ENCODE assay signal across 1 cellular context in the genomic region with DNA sequence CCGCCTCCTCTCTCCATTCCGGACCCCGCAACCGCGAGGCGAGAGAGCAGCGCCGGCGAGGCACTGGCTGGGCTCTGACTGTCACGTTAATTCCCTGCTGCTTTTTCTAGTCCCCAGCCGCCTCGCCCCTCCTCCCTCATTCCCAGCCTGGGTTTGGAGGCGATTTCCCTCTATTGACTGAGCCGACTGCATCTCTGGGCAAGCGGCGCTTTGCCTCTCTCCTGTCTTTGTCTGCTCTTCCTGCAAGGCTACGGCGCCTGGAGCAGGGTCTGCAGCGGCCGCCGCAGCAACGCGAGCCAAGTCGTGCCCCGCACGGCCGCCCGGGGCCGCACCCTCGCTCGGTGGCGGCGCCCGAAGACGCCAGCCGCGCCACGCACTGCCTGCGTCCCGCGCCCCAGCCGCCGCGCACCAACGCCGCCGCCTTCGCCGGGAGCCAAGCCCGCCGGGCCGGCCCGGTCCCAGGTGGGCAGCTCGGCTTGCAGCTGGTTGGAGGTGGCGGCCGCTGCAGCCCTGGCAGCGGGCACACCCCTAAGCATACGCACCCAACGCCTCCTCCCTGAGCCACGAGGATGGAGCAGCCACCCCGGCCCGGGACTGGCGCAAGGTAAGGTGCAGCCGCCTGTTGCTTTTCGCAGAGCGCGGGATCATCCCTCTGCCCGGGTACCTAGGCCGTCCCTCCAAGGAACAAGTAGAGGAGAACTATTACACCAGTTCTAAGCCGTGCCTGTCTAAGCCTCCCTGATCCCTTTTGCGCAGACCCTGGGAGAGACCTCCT.
TF ChIP-seq lines count a peak whose summit lies in the region.

A gene with protein sequence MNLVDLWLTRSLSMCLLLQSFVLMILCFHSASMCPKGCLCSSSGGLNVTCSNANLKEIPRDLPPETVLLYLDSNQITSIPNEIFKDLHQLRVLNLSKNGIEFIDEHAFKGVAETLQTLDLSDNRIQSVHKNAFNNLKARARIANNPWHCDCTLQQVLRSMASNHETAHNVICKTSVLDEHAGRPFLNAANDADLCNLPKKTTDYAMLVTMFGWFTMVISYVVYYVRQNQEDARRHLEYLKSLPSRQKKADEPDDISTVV (plus strand): TSS at position 139 of the 775 bp plus-strand sequence. CDS start 86,901 bp downstream, outside the sequence.

TF ChIP-seq in H1, 55 proteins besides CTCF, POLR2A, EP300 and RAD21 (continued from another document and continues in another):
- TF ChIP-seq, protein P1, sequence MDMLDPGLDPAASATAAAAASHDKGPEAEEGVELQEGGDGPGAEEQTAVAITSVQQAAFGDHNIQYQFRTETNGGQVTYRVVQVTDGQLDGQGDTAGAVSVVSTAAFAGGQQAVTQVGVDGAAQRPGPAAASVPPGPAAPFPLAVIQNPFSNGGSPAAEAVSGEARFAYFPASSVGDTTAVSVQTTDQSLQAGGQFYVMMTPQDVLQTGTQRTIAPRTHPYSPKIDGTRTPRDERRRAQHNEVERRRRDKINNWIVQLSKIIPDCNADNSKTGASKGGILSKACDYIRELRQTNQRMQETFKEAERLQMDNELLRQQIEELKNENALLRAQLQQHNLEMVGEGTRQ (IDR thresholded peaks at IDR 0.05; ENCODE audit: low read length) = no peak
- no peak for TF ChIP-seq SP4 (IDR thresholded peaks at IDR 0.05; ENCODE audit: low read length)
- TF ChIP-seq SIRT6 (IDR thresholded peaks at IDR 0.05; ENCODE audit: low read length) = no peak
- peak; percentile 67 for TF ChIP-seq EZH2 (IDR thresholded peaks at IDR 0.05; ENCODE audit: low read depth, low read length, severe bottlenecking)
- TF ChIP-seq RXRA (IDR thresholded peaks at IDR 0.05; ENCODE audit: insufficient read depth, low read depth, low read length) = no peak
- TF ChIP-seq NANOG (IDR thresholded peaks at IDR 0.05; ENCODE audit: insufficient read depth, low read depth, low read length, poor library complexity, severe bottlenecking) = no peak
- TF ChIP-seq MAFK (IDR thresholded peaks at IDR 0.05; ENCODE audit: low read depth, low read length) = no peak
- TF ChIP-seq RFX5 (IDR thresholded peaks at IDR 0.05; ENCODE audit: borderline replicate concordance, low read depth, low read length) = no peak
- TF ChIP-seq TEAD4 (IDR thresholded peaks at IDR 0.05; ENCODE audit: low read depth, low read length) = no peak
- TF ChIP-seq, protein P2, sequence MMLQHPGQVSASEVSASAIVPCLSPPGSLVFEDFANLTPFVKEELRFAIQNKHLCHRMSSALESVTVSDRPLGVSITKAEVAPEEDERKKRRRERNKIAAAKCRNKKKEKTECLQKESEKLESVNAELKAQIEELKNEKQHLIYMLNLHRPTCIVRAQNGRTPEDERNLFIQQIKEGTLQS (IDR thresholded peaks at IDR 0.05; ENCODE audit: insufficient read depth, low read depth, low read length) = no peak
- no peak for TF ChIP-seq JUN (IDR thresholded peaks at IDR 0.05; ENCODE audit: low read depth, low read length)
- no peak for TF ChIP-seq KDM1A (IDR thresholded peaks at IDR 0.05; ENCODE audit: borderline replicate concordance, low read length)
- TF ChIP-seq, protein P3, sequence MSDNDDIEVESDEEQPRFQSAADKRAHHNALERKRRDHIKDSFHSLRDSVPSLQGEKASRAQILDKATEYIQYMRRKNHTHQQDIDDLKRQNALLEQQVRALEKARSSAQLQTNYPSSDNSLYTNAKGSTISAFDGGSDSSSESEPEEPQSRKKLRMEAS (IDR thresholded peaks at IDR 0.05) = peak; percentile 74
- no peak for TF ChIP-seq CEBPB (IDR thresholded peaks at IDR 0.05; ENCODE audit: low read depth, low read length)
- TF ChIP-seq BACH1 (IDR thresholded peaks at IDR 0.05; ENCODE audit: low read length) = no peak
- no peak for TF ChIP-seq YY1 (IDR thresholded peaks at IDR 0.05; ENCODE audit: low read depth, low read length)
- no peak for TF ChIP-seq KDM5A (IDR thresholded peaks at IDR 0.05; ENCODE audit: low read length)
- TF ChIP-seq HDAC2 (IDR thresholded peaks at IDR 0.05; ENCODE audit: borderline replicate concordance in 1 of 2, low read depth in 2 of 2, low read length in 2 of 2) = 0 out of 4 replicates have a peak, but pooled peaks of 1 of the 2 experiments have one; percentile 7
- no peak; the same call in 1 of the 2 replicates for TF ChIP-seq CREB1 (IDR thresholded peaks at IDR 0.05)
- TF ChIP-seq SUZ12 (IDR thresholded peaks at IDR 0.05; ENCODE audit: low read length) = peak; percentile 76
- TF ChIP-seq ATF2 (IDR thresholded peaks at IDR 0.05; ENCODE audit: low read length) = no peak
- TF ChIP-seq SIX5 (IDR thresholded peaks at IDR 0.05; ENCODE audit: low read depth, low read length) = no peak
- no peak for TF ChIP-seq CTBP2 (IDR thresholded peaks at IDR 0.05; ENCODE audit: borderline replicate concordance, insufficient read depth, insufficient read length, low read length)
- peak in 1 of 2 experiments; percentile 70; a peak in 1 of 4 replicates for TF ChIP-seq SIN3A (conservative IDR thresholded peaks at IDR 0.05 in 1 of 2, IDR thresholded peaks at IDR 0.05 in 1 of 2; ENCODE audit: low read depth in 1 of 2, low read length in 2 of 2)
- no peak for TF ChIP-seq NRF1 (IDR thresholded peaks at IDR 0.05; ENCODE audit: low read depth, low read length)
- no peak for TF ChIP-seq RNF2 (IDR thresholded peaks at IDR 0.05; ENCODE audit: borderline replicate concordance, low read depth, low read length, missing control alignments, poor library complexity, severe bottlenecking)
- TF ChIP-seq TAF1 (IDR thresholded peaks at IDR 0.05; ENCODE audit: low read depth, low read length) = peak; percentile 60
- no peak for TF ChIP-seq GABPA (IDR thresholded peaks at IDR 0.05; ENCODE audit: borderline replicate concordance, insufficient read depth, low read length)
- no peak for TF ChIP-seq SP1 (IDR thresholded peaks at IDR 0.05; ENCODE audit: low read depth, low read length)
- peak; percentile 85 for TF ChIP-seq RBBP5 (IDR thresholded peaks at IDR 0.05; ENCODE audit: borderline replicate concordance, low read depth, low read length)
- TF ChIP-seq ASH2L (IDR thresholded peaks at IDR 0.05; ENCODE audit: low read length) = peak; percentile 18
- no peak for TF ChIP-seq BCL11A (IDR thresholded peaks at IDR 0.05; ENCODE audit: low read depth in 2 of 2, low read length in 2 of 2)
- no peak for TF ChIP-seq CHD1 (IDR thresholded peaks at IDR 0.05; ENCODE audit: low read depth, low read length)
- TF ChIP-seq, protein P4, sequence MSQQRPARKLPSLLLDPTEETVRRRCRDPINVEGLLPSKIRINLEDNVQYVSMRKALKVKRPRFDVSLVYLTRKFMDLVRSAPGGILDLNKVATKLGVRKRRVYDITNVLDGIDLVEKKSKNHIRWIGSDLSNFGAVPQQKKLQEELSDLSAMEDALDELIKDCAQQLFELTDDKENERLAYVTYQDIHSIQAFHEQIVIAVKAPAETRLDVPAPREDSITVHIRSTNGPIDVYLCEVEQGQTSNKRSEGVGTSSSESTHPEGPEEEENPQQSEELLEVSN (IDR thresholded peaks at IDR 0.05) = peak; percentile 67; the same call in 1 of the 2 replicates
- no peak for TF ChIP-seq BRCA1 (IDR thresholded peaks at IDR 0.05; ENCODE audit: low read depth, low read length)
- TF ChIP-seq FOSL1 (IDR thresholded peaks at IDR 0.05; ENCODE audit: insufficient read depth, low read depth, low read length) = no peak
- no peak for TF ChIP-seq POLR2AphosphoS5 (IDR thresholded peaks at IDR 0.05; ENCODE audit: low read depth, low read length)
- no peak for TF ChIP-seq PHF8 (conservative IDR thresholded peaks at IDR 0.05; ENCODE audit: low read depth, low read length)
- TF ChIP-seq CBX5 (IDR thresholded peaks at IDR 0.05; ENCODE audit: low read depth, low read length) = no peak
- TF ChIP-seq, protein P5, sequence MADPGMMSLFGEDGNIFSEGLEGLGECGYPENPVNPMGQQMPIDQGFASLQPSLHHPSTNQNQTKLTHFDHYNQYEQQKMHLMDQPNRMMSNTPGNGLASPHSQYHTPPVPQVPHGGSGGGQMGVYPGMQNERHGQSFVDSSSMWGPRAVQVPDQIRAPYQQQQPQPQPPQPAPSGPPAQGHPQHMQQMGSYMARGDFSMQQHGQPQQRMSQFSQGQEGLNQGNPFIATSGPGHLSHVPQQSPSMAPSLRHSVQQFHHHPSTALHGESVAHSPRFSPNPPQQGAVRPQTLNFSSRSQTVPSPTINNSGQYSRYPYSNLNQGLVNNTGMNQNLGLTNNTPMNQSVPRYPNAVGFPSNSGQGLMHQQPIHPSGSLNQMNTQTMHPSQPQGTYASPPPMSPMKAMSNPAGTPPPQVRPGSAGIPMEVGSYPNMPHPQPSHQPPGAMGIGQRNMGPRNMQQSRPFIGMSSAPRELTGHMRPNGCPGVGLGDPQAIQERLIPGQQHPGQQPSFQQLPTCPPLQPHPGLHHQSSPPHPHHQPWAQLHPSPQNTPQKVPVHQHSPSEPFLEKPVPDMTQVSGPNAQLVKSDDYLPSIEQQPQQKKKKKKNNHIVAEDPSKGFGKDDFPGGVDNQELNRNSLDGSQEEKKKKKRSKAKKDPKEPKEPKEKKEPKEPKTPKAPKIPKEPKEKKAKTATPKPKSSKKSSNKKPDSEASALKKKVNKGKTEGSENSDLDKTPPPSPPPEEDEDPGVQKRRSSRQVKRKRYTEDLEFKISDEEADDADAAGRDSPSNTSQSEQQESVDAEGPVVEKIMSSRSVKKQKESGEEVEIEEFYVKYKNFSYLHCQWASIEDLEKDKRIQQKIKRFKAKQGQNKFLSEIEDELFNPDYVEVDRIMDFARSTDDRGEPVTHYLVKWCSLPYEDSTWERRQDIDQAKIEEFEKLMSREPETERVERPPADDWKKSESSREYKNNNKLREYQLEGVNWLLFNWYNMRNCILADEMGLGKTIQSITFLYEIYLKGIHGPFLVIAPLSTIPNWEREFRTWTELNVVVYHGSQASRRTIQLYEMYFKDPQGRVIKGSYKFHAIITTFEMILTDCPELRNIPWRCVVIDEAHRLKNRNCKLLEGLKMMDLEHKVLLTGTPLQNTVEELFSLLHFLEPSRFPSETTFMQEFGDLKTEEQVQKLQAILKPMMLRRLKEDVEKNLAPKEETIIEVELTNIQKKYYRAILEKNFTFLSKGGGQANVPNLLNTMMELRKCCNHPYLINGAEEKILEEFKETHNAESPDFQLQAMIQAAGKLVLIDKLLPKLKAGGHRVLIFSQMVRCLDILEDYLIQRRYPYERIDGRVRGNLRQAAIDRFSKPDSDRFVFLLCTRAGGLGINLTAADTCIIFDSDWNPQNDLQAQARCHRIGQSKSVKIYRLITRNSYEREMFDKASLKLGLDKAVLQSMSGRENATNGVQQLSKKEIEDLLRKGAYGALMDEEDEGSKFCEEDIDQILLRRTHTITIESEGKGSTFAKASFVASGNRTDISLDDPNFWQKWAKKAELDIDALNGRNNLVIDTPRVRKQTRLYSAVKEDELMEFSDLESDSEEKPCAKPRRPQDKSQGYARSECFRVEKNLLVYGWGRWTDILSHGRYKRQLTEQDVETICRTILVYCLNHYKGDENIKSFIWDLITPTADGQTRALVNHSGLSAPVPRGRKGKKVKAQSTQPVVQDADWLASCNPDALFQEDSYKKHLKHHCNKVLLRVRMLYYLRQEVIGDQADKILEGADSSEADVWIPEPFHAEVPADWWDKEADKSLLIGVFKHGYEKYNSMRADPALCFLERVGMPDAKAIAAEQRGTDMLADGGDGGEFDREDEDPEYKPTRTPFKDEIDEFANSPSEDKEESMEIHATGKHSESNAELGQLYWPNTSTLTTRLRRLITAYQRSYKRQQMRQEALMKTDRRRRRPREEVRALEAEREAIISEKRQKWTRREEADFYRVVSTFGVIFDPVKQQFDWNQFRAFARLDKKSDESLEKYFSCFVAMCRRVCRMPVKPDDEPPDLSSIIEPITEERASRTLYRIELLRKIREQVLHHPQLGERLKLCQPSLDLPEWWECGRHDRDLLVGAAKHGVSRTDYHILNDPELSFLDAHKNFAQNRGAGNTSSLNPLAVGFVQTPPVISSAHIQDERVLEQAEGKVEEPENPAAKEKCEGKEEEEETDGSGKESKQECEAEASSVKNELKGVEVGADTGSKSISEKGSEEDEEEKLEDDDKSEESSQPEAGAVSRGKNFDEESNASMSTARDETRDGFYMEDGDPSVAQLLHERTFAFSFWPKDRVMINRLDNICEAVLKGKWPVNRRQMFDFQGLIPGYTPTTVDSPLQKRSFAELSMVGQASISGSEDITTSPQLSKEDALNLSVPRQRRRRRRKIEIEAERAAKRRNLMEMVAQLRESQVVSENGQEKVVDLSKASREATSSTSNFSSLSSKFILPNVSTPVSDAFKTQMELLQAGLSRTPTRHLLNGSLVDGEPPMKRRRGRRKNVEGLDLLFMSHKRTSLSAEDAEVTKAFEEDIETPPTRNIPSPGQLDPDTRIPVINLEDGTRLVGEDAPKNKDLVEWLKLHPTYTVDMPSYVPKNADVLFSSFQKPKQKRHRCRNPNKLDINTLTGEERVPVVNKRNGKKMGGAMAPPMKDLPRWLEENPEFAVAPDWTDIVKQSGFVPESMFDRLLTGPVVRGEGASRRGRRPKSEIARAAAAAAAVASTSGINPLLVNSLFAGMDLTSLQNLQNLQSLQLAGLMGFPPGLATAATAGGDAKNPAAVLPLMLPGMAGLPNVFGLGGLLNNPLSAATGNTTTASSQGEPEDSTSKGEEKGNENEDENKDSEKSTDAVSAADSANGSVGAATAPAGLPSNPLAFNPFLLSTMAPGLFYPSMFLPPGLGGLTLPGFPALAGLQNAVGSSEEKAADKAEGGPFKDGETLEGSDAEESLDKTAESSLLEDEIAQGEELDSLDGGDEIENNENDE (IDR thresholded peaks at IDR 0.05; ENCODE audit: insufficient replicate concordance, low read length) = no peak
- TF ChIP-seq ZNF274 (IDR thresholded peaks at IDR 0.05; ENCODE audit: borderline replicate concordance, extremely low read depth, low read length) = no peak
- no peak for TF ChIP-seq SP2 (IDR thresholded peaks at IDR 0.05; ENCODE audit: low read length)
- TF ChIP-seq KDM4A (IDR thresholded peaks at IDR 0.05; ENCODE audit: low read depth, low read length, severe bottlenecking) = peak; percentile 80
- TF ChIP-seq HDAC6 (IDR thresholded peaks at IDR 0.05; ENCODE audit: low read depth, low read length) = no peak
- TF ChIP-seq JUND (IDR thresholded peaks at IDR 0.05; ENCODE audit: low read length) = no peak
- TF ChIP-seq TAF7 (optimal IDR thresholded peaks at IDR 0.05; ENCODE audit: borderline replicate concordance, low read depth, low read length) = no peak
- no peak for TF ChIP-seq SRF (IDR thresholded peaks at IDR 0.05; ENCODE audit: low read depth, low read length)
- no peak for TF ChIP-seq EGR1 (IDR thresholded peaks at IDR 0.05; ENCODE audit: borderline replicate concordance, low read depth, low read length)
- no peak; the same call in 1 of the 2 replicates for TF ChIP-seq TBP (IDR thresholded peaks at IDR 0.05; ENCODE audit: low read depth, low read length)
- 0 out of 2 replicates have a peak, but pooled peaks have one; percentile 6 for TF ChIP-seq CHD2 (IDR thresholded peaks at IDR 0.05; ENCODE audit: low read length)
- TF ChIP-seq SAP30 (IDR thresholded peaks at IDR 0.05; ENCODE audit: insufficient read depth, insufficient replicate concordance, low read length) = no peak
- no peak for TF ChIP-seq TCF12 (IDR thresholded peaks at IDR 0.05; ENCODE audit: low read depth, low read length)
- no peak for TF ChIP-seq CBX8 (IDR thresholded peaks at IDR 0.05; ENCODE audit: borderline replicate concordance, low read depth, low read length)
